In the genomic region with DNA sequence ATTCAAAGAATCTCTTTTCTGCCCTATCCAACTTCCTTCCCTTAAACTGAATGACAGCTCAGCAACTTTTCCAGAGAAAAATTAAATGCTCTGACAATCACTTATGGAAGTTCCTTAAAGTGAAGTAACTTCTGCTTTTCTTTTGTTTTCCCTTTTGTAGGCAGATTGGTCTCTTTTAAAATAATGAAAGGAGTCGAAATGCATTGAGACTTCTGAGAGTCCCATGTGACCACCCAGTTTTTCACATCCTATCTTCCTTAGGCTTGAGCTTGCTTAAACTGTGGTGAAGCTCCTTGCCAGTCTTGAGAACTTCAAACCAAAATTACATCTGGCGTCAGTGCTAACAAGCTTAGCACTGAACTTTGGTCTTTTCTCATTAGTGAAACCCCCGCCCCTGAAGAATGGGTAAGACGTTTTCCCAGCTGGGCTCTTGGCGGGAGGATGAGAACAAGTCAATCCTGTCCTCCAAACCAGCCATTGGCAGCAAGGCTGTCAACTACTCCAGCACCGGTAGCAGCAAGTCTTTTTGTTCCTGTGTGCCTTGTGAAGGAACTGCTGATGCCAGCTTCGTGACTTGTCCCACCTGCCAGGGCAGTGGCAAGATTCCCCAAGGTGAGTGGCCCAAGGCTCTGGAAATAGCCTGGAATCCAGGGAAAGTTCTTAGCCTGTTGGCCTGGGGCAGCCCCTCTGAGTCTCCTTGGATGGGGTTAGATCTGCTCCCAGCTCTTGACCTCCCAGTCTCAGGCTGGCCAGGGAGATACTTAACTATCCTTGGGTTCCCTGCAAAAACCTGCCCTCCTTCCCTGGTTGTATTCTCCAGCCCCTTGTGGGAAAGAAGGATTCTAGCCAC, we compare ENCODE assay signal across 9 cellular contexts. TPM values are rescaled to one million over a fixed set of nuclear protein-coding genes. Genes with fewer than 3 reads are reported as not detected.
DNase-seq lines count a peak whose midpoint lies in the region; ATAC-seq and TF ChIP-seq lines count a peak whose summit lies in the region.
"Had no signal": no experiment of that assay in that cellular context is flagged by ENCODE, and none has a peak within 500 bp of the region (broad histone marks: within the 10 kb centered on the region; RNA-seq: fewer than 3 reads in every experiment).

No MANE protein-coding gene starts in this region.

- H3K27ac ChIP-seq in CD4-positive, alpha-beta T cell (ENCODE audit: low read depth, low read length) = peak overlapping the region; percentile 72

- POLR2A ChIA-PET in CD4-positive, alpha-beta T cell (lab: Charles Lee) = interaction anchor here (0.6 to 3.5 kb wide), 8 partner anchors 39 to 451 kb away, joined by 3 to 78 read pairs (median 14); a partner anchor contains a TSS

- CTCF ChIA-PET in CD4-positive, alpha-beta T cell (lab: Charles Lee) = interaction anchor here (1.4 to 1.8 kb wide), 5 partner anchors 10 to 215 kb away, joined by 3 to 11 read pairs (median 4); a partner anchor contains a TSS

- H3K36me3 Mint-ChIP-seq in CD4-positive, alpha-beta T cell (ENCODE audit: low read depth) = peaks cover 61% of the 10 kb centered on the region
- H3K36me3 Mint-ChIP-seq in dendritic cell treated with granulocyte-macrophage colony-stimulating factor and Interleukin-4, amounts not matched to agents 40 ng/mL and 50 ng/mL, for 4 days (ENCODE audit: low read depth) = peaks cover 98% of the 10 kb centered on the region
- no peaks in the 10 kb centered on the region for H3K36me3 Mint-ChIP-seq in natural killer cell treated with Interleukin-12 subunit alpha and Interleukin-12 subunit beta and Interleukin-15 and Interleukin-18, amount 100 ng/mL, for 72 hours

- no peaks in the 10 kb centered on the region for H3K9me3 ChIP-seq in CD4-positive, alpha-beta T cell (ENCODE audit: control insufficient read depth, low read length)

- H3K27ac Mint-ChIP-seq in CD4-positive, alpha-beta T cell = peak overlapping the region; percentile 89
- H3K27ac Mint-ChIP-seq in dendritic cell treated with granulocyte-macrophage colony-stimulating factor and Interleukin-4, amounts not matched to agents 40 ng/mL and 50 ng/mL, for 4 days = peak overlapping the region; percentile 100
- H3K27ac Mint-ChIP-seq in natural killer cell treated with Interleukin-12 subunit alpha and Interleukin-12 subunit beta and Interleukin-15 and Interleukin-18, amount 100 ng/mL, for 72 hours = peak overlapping the region; percentile 96 to 99

- no peaks in the 10 kb centered on the region for H3K9me3 Mint-ChIP-seq in CD4-positive, alpha-beta T cell
- no peaks in the 10 kb centered on the region for H3K9me3 Mint-ChIP-seq in dendritic cell treated with granulocyte-macrophage colony-stimulating factor and Interleukin-4, amounts not matched to agents 40 ng/mL and 50 ng/mL, for 4 days
- H3K9me3 Mint-ChIP-seq in natural killer cell treated with Interleukin-12 subunit alpha and Interleukin-12 subunit beta and Interleukin-15 and Interleukin-18, amount 100 ng/mL, for 72 hours = no peaks in the 10 kb centered on the region

- DNase-seq in CD4-positive, alpha-beta T cell = no peak
- peak; percentile 71 for DNase-seq in MV-4-11 (lab: John Stamatoyannopoulos, UW)
- DNase-seq in natural killer cell treated with Interleukin-12 subunit alpha and Interleukin-12 subunit beta and Interleukin-15 and Interleukin-18, amount 100 ng/mL, for 72 hours (ENCODE audit: low spot score) = no peak
- DNase-seq in midbrain (lab: John Stamatoyannopoulos, UW) = no peak
- no peak for DNase-seq in NCI-H2171 treated with DMSO at 0.1 percent for 48 hours (lab: John Stamatoyannopoulos, UW)
- no peak for DNase-seq in stimulated activated CD4-positive, alpha-beta T cell treated with anti-CD3 and anti-CD28 coated beads, Interleukin-1b, Interleukin-23, amount 100 ng/mL, for 48 hours
- DNase-seq in mucosa of gallbladder (ENCODE audit: low spot score) = no peak

- peaks cover 50% of the 10 kb centered on the region for H3K4me1 Mint-ChIP-seq in CD4-positive, alpha-beta T cell (ENCODE audit: low read depth)
- H3K4me1 Mint-ChIP-seq in dendritic cell treated with granulocyte-macrophage colony-stimulating factor and Interleukin-4, amounts not matched to agents 40 ng/mL and 50 ng/mL, for 4 days (ENCODE audit: low read depth) = peaks cover 60% of the 10 kb centered on the region
- H3K4me1 Mint-ChIP-seq in natural killer cell treated with Interleukin-12 subunit alpha and Interleukin-12 subunit beta and Interleukin-15 and Interleukin-18, amount 100 ng/mL, for 72 hours (ENCODE audit: low read depth in 2 of 2) = peaks cover 29 to 31% of the 10 kb centered on the region in 2 donors

- ATAC-seq in CD4-positive, alpha-beta T cell (ENCODE audit: poor library complexity) = peak; percentile 15
- ATAC-seq in natural killer cell treated with Interleukin-12 subunit alpha and Interleukin-12 subunit beta and Interleukin-15 and Interleukin-18, amount 100 ng/mL, for 72 hours = no peak

- TF ChIP-seq CTCF in CD4-positive, alpha-beta T cell (IDR thresholded peaks at IDR 0.05) = no peak

- intact Hi-C loops in CD4-positive, alpha-beta T cell (cut with DNase I, micrococcal nuclease) = loop anchor here (2.0 to 5.0 kb wide), 5 partner anchors 86 to 270 kb away; a partner anchor contains a TSS
- intact Hi-C loops in dendritic cell treated with granulocyte-macrophage colony-stimulating factor and Interleukin-4, amounts not matched to agents 40 ng/mL and 50 ng/mL, for 4 days (cut with micrococcal nuclease) = loop anchor here (1.0 kb wide), 1 partner anchor 41 kb away; no protein-coding TSS in a partner anchor

- no peaks in the 10 kb centered on the region for H3K27me3 ChIP-seq in CD4-positive, alpha-beta T cell (ENCODE audit: control insufficient read depth, insufficient read depth, low read length)

- no peaks in the 10 kb centered on the region for H3K27me3 Mint-ChIP-seq in CD4-positive, alpha-beta T cell
- no peaks in the 10 kb centered on the region for H3K27me3 Mint-ChIP-seq in dendritic cell treated with granulocyte-macrophage colony-stimulating factor and Interleukin-4, amounts not matched to agents 40 ng/mL and 50 ng/mL, for 4 days
- no peaks in the 10 kb centered on the region for H3K27me3 Mint-ChIP-seq in natural killer cell treated with Interleukin-12 subunit alpha and Interleukin-12 subunit beta and Interleukin-15 and Interleukin-18, amount 100 ng/mL, for 72 hours

- H3K4me3 Mint-ChIP-seq in CD4-positive, alpha-beta T cell = peak overlapping the region; percentile 98
- peak overlapping the region; percentile 99 for H3K4me3 Mint-ChIP-seq in dendritic cell treated with granulocyte-macrophage colony-stimulating factor and Interleukin-4, amounts not matched to agents 40 ng/mL and 50 ng/mL, for 4 days
- peak overlapping the region; percentile 95 for H3K4me3 Mint-ChIP-seq in natural killer cell treated with Interleukin-12 subunit alpha and Interleukin-12 subunit beta and Interleukin-15 and Interleukin-18, amount 100 ng/mL, for 72 hours

RNA-seq across cellular contexts. Expression of a gene that starts 1.2 kb away (rescaled TPM):
- 1 to 10 TPM; 6.3 to 6.4 TPM for total RNA-seq in CD4-positive, alpha-beta T cell
- 10 to 100 TPM; 18.2 to 31.5 TPM for total RNA-seq in natural killer cell treated with Interleukin-12 subunit alpha and Interleukin-12 subunit beta and Interleukin-15 and Interleukin-18, amount 100 ng/mL, for 72 hours
- 10.8 TPM for total RNA-seq in mucosa of gallbladder

RNA-seq across cellular contexts. Expression of a gene that starts 15.6 kb away (rescaled TPM):
- 1 to 10 TPM in 1 of 2 experiments, under 1 TPM in 1; 0.47 to 1.0 TPM for total RNA-seq in CD4-positive, alpha-beta T cell
- total RNA-seq in natural killer cell treated with Interleukin-12 subunit alpha and Interleukin-12 subunit beta and Interleukin-15 and Interleukin-18, amount 100 ng/mL, for 72 hours = not detected
- not detected for total RNA-seq in mucosa of gallbladder
- total RNA-seq: lung microvascular endothelial cell had no signal

RNA-seq across cellular contexts. Expression of a gene that starts 20.9 kb away (rescaled TPM):
- 1,000 to 10,000 TPM; 5,534 to 5,951 TPM for total RNA-seq in CD4-positive, alpha-beta T cell
- total RNA-seq in natural killer cell treated with Interleukin-12 subunit alpha and Interleukin-12 subunit beta and Interleukin-15 and Interleukin-18, amount 100 ng/mL, for 72 hours = 1,000 to 10,000 TPM; 3,257 to 3,900 TPM
- 2,768 TPM for total RNA-seq in mucosa of gallbladder
- total RNA-seq: lung microvascular endothelial cell had no signal

RNA-seq across cellular contexts. Expression of a gene that starts 41.9 kb away (rescaled TPM):
- 10 to 100 TPM; 23.7 TPM for total RNA-seq in CD4-positive, alpha-beta T cell
- 10 to 100 TPM; 33.1 to 58.3 TPM for total RNA-seq in natural killer cell treated with Interleukin-12 subunit alpha and Interleukin-12 subunit beta and Interleukin-15 and Interleukin-18, amount 100 ng/mL, for 72 hours
- 119 TPM for total RNA-seq in mucosa of gallbladder
